ENCODE assay signal across 1 cellular context in the genomic region with DNA sequence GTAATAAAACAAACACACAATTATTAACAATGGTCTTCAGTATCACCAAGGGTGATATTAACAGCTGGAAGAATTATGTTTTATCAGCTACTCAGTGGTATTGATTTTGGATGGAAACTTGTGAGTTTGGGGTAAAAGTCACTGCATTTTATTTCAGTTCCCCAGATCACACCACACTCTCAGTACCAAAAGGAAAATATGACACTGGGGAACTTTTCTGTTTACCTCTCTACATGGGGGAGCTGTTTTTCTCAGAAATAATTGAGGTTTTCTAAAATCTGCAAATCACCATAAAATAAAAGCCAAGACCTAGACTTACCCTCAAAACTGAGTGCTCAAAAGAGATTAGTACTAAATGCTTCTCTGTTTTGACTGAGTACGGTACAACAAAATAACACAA.
TF ChIP-seq lines count a peak whose summit lies in the region.

No MANE protein-coding gene starts in this region.

TF ChIP-seq in GM12878, 131 proteins besides CTCF, POLR2A, EP300 and RAD21 (continued from another document):
- TF ChIP-seq, protein P1, sequence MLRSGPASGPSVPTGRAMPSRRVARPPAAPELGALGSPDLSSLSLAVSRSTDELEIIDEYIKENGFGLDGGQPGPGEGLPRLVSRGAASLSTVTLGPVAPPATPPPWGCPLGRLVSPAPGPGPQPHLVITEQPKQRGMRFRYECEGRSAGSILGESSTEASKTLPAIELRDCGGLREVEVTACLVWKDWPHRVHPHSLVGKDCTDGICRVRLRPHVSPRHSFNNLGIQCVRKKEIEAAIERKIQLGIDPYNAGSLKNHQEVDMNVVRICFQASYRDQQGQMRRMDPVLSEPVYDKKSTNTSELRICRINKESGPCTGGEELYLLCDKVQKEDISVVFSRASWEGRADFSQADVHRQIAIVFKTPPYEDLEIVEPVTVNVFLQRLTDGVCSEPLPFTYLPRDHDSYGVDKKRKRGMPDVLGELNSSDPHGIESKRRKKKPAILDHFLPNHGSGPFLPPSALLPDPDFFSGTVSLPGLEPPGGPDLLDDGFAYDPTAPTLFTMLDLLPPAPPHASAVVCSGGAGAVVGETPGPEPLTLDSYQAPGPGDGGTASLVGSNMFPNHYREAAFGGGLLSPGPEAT (IDR thresholded peaks at IDR 0.05; ENCODE audit: low read depth), result peak; percentile 69; the same call in 1 of the 2 replicates
- TF ChIP-seq YY1 (IDR thresholded peaks at IDR 0.05; ENCODE audit: low read depth, low read length) (no peak), SMARCA5 (IDR thresholded peaks at IDR 0.05) (no peak), SKIL (IDR thresholded peaks at IDR 0.05; ENCODE audit: low read depth, poor library complexity, severe bottlenecking) (peak; percentile 33), POLR2AphosphoS5 (IDR thresholded peaks at IDR 0.05; ENCODE audit: low read length) (no peak), RAD51 (IDR thresholded peaks at IDR 0.05) (peak; percentile 13; the same call in 1 of the 2 replicates), IKZF2 (IDR thresholded peaks at IDR 0.05) (peak; percentile 24 to 42; a peak in 2 of 4 replicates), DPF2 (IDR thresholded peaks at IDR 0.05) (peak; percentile 45; the same call in 1 of the 2 replicates), BACH1 (IDR thresholded peaks at IDR 0.05; ENCODE audit: borderline replicate concordance) (peak; percentile 54; the same call in 1 of the 2 replicates), MTA2 (IDR thresholded peaks at IDR 0.05; ENCODE audit: low read depth) (peak; percentile 63; the same call in 1 of the 2 replicates), ZBED1 (IDR thresholded peaks at IDR 0.05; ENCODE audit: borderline replicate concordance) (no peak), SPI1 (IDR thresholded peaks at IDR 0.05; ENCODE audit: borderline replicate concordance, insufficient read depth, low read depth, low read length) (0 out of 2 replicates have a peak, but pooled peaks have one; percentile 11)
TF ChIP-seq in GM12878: peak in this region for 10.
